1 cellular context compared by ENCODE assay signal in the genomic region with DNA sequence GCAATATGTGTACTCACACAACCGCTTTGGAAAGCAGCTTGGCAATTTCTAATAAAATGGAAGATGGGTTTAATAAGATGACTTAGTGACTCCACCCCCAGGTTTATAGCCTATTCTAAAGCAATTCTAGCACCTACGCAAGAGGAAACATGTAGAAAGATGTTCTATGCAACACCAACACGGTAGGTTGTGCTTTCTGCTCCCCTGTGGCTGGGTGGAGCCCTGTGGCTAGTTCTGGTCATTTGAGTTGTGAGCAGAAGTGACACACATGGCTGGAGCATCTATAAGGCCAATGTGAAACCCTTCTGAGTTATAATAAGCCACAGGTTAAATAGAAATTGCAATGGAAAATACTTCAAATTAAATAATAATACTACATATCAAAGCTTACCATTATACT.
TF ChIP-seq lines count a peak whose summit lies in the region.

No MANE protein-coding gene starts in this region.

TF ChIP-seq in GM12878, 131 proteins besides CTCF, POLR2A, EP300 and RAD21 (continued from another document):
- TF ChIP-seq, protein P1, sequence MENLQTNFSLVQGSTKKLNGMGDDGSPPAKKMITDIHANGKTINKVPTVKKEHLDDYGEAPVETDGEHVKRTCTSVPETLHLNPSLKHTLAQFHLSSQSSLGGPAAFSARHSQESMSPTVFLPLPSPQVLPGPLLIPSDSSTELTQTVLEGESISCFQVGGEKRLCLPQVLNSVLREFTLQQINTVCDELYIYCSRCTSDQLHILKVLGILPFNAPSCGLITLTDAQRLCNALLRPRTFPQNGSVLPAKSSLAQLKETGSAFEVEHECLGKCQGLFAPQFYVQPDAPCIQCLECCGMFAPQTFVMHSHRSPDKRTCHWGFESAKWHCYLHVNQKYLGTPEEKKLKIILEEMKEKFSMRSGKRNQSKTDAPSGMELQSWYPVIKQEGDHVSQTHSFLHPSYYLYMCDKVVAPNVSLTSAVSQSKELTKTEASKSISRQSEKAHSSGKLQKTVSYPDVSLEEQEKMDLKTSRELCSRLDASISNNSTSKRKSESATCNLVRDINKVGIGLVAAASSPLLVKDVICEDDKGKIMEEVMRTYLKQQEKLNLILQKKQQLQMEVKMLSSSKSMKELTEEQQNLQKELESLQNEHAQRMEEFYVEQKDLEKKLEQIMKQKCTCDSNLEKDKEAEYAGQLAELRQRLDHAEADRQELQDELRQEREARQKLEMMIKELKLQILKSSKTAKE (IDR thresholded peaks at IDR 0.05; ENCODE audit: low read depth, poor library complexity, severe bottlenecking): no peak
- TF ChIP-seq, protein P2, sequence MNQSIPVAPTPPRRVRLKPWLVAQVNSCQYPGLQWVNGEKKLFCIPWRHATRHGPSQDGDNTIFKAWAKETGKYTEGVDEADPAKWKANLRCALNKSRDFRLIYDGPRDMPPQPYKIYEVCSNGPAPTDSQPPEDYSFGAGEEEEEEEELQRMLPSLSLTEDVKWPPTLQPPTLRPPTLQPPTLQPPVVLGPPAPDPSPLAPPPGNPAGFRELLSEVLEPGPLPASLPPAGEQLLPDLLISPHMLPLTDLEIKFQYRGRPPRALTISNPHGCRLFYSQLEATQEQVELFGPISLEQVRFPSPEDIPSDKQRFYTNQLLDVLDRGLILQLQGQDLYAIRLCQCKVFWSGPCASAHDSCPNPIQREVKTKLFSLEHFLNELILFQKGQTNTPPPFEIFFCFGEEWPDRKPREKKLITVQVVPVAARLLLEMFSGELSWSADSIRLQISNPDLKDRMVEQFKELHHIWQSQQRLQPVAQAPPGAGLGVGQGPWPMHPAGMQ (IDR thresholded peaks at IDR 0.05; ENCODE audit: borderline replicate concordance): no peak
- no peak for TF ChIP-seq NRF1 (conservative IDR thresholded peaks at IDR 0.05; ENCODE audit: low read depth, low read length)
- TF ChIP-seq ATF7 (IDR thresholded peaks at IDR 0.05; ENCODE audit: low read depth): no peak
- TF ChIP-seq, protein P3, sequence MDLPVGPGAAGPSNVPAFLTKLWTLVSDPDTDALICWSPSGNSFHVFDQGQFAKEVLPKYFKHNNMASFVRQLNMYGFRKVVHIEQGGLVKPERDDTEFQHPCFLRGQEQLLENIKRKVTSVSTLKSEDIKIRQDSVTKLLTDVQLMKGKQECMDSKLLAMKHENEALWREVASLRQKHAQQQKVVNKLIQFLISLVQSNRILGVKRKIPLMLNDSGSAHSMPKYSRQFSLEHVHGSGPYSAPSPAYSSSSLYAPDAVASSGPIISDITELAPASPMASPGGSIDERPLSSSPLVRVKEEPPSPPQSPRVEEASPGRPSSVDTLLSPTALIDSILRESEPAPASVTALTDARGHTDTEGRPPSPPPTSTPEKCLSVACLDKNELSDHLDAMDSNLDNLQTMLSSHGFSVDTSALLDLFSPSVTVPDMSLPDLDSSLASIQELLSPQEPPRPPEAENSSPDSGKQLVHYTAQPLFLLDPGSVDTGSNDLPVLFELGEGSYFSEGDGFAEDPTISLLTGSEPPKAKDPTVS (IDR thresholded peaks at IDR 0.05; ENCODE audit: low read depth, low read length): no peak
- TF ChIP-seq NFYA (IDR thresholded peaks at IDR 0.05; ENCODE audit: borderline replicate concordance, low read depth, low read length): no peak
- TF ChIP-seq, protein P4, sequence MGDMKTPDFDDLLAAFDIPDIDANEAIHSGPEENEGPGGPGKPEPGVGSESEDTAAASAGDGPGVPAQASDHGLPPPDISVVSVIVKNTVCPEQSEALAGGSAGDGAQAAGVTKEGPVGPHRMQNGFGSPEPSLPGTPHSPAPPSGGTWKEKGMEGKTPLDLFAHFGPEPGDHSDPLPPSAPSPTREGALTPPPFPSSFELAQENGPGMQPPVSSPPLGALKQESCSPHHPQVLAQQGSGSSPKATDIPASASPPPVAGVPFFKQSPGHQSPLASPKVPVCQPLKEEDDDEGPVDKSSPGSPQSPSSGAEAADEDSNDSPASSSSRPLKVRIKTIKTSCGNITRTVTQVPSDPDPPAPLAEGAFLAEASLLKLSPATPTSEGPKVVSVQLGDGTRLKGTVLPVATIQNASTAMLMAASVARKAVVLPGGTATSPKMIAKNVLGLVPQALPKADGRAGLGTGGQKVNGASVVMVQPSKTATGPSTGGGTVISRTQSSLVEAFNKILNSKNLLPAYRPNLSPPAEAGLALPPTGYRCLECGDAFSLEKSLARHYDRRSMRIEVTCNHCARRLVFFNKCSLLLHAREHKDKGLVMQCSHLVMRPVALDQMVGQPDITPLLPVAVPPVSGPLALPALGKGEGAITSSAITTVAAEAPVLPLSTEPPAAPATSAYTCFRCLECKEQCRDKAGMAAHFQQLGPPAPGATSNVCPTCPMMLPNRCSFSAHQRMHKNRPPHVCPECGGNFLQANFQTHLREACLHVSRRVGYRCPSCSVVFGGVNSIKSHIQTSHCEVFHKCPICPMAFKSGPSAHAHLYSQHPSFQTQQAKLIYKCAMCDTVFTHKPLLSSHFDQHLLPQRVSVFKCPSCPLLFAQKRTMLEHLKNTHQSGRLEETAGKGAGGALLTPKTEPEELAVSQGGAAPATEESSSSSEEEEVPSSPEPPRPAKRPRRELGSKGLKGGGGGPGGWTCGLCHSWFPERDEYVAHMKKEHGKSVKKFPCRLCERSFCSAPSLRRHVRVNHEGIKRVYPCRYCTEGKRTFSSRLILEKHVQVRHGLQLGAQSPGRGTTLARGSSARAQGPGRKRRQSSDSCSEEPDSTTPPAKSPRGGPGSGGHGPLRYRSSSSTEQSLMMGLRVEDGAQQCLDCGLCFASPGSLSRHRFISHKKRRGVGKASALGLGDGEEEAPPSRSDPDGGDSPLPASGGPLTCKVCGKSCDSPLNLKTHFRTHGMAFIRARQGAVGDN (IDR thresholded peaks at IDR 0.05): no peak
- TF ChIP-seq, protein P5, sequence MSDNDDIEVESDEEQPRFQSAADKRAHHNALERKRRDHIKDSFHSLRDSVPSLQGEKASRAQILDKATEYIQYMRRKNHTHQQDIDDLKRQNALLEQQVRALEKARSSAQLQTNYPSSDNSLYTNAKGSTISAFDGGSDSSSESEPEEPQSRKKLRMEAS (IDR thresholded peaks at IDR 0.05; ENCODE audit: low read depth, low read length): no peak
- TF ChIP-seq, protein P6, sequence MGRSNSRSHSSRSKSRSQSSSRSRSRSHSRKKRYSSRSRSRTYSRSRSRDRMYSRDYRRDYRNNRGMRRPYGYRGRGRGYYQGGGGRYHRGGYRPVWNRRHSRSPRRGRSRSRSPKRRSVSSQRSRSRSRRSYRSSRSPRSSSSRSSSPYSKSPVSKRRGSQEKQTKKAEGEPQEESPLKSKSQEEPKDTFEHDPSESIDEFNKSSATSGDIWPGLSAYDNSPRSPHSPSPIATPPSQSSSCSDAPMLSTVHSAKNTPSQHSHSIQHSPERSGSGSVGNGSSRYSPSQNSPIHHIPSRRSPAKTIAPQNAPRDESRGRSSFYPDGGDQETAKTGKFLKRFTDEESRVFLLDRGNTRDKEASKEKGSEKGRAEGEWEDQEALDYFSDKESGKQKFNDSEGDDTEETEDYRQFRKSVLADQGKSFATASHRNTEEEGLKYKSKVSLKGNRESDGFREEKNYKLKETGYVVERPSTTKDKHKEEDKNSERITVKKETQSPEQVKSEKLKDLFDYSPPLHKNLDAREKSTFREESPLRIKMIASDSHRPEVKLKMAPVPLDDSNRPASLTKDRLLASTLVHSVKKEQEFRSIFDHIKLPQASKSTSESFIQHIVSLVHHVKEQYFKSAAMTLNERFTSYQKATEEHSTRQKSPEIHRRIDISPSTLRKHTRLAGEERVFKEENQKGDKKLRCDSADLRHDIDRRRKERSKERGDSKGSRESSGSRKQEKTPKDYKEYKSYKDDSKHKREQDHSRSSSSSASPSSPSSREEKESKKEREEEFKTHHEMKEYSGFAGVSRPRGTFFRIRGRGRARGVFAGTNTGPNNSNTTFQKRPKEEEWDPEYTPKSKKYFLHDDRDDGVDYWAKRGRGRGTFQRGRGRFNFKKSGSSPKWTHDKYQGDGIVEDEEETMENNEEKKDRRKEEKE (IDR thresholded peaks at IDR 0.05): no peak
- TF ChIP-seq CHD1 (IDR thresholded peaks at IDR 0.05; ENCODE audit: low read depth, low read length): no peak
- TF ChIP-seq, protein P7, sequence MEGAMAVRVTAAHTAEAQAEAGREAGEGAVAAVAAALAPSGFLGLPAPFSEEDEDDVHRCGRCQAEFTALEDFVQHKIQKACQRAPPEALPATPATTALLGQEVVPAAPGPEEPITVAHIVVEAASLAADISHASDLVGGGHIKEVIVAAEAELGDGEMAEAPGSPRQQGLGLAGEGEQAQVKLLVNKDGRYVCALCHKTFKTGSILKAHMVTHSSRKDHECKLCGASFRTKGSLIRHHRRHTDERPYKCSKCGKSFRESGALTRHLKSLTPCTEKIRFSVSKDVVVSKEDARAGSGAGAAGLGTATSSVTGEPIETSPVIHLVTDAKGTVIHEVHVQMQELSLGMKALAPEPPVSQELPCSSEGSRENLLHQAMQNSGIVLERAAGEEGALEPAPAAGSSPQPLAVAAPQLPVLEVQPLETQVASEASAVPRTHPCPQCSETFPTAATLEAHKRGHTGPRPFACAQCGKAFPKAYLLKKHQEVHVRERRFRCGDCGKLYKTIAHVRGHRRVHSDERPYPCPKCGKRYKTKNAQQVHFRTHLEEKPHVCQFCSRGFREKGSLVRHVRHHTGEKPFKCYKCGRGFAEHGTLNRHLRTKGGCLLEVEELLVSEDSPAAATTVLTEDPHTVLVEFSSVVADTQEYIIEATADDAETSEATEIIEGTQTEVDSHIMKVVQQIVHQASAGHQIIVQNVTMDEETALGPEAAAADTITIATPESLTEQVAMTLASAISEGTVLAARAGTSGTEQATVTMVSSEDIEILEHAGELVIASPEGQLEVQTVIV (IDR thresholded peaks at IDR 0.05; ENCODE audit: borderline replicate concordance, partially characterized antibody): no peak
- no peak for TF ChIP-seq ZBED1 (IDR thresholded peaks at IDR 0.05; ENCODE audit: borderline replicate concordance)
- TF ChIP-seq POLR2AphosphoS5 (IDR thresholded peaks at IDR 0.05; ENCODE audit: low read length): no peak
- TF ChIP-seq RUNX3 (IDR thresholded peaks at IDR 0.05; ENCODE audit: low read length): no peak
- TF ChIP-seq TARDBP (IDR thresholded peaks at IDR 0.05; ENCODE audit: borderline replicate concordance): no peak
